Comparison of ENCODE assay signal across 8 cellular contexts in the genomic region with DNA sequence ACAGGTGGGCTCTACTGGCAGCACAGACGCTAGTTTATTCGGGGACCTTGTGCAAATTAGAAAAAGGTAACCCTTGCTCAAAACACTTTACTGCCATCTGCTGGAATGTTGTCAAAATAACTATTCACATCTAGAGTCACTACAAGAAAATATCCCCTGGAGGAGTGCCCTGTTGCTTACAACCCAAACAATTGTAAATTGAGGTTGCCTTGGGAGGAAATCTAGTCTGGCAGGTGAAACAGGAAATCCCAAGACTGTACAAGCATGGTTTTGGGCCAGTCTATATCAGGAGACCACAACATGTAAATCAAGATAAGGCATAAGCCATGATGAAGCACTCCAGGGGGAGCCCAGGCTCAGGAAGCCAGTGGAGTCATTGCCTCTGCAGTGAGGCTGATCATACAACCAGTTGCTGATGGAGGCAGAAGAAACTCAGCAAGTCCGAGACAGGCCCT.
DNase-seq lines count a peak whose midpoint lies in the region; ATAC-seq, FAIRE-seq and TF ChIP-seq lines count a peak whose summit lies in the region.

No MANE protein-coding gene starts in this region.

- H3K9me3 ChIP-seq in heart right ventricle = no peaks in the 10 kb centered on the region
- H3K9me3 ChIP-seq in kidney (ENCODE audit: control insufficient read depth in 1 of 2, low read length in 2 of 2) = no peaks in the 10 kb centered on the region

- peaks cover 0 to 4% (median 0%) of the 10 kb centered on the region in 7 donors for H3K27me3 ChIP-seq in heart right ventricle

- in situ Hi-C loops in astrocyte of the cerebellum (cut with HindIII; ENCODE audit: low sequenced_read_pairs) = no loop called here

- H3K9ac ChIP-seq in kidney (ENCODE audit: low read length in 2 of 2) = no peak overlapping the region

- DNase-seq in heart right ventricle (no peak), left ventricle myocardium superior (no peak), NCI-H446 treated with DMSO at 0.1 percent for 48 hours (lab: John Stamatoyannopoulos, UW) (peak; percentile 17), astrocyte of the cerebellum (ENCODE audit: low read depth) (peak; percentile 60), kidney (no peak), cerebellum (ENCODE audit: low spot score) (no peak)

- no peak overlapping the region for H3K27ac ChIP-seq in heart right ventricle
- no peak overlapping the region for H3K27ac ChIP-seq in kidney (ENCODE audit: low read depth in 2 of 2, low read length in 2 of 2)

- intact Hi-C loops in heart right ventricle (cut with DNase I) (loop anchor here in 5 of 10 donors (2.0 to 10.0 kb wide), 4 partner anchors 142 to 1136 kb away; partner anchors contain the start of gene CPNE4 (in 4 of the 5)), left ventricle myocardium superior (cut with micrococcal nuclease) (no loop called here), kidney (cut with DNase I) (no loop called here)

- WGBS in heart right ventricle, 2 donors = 14% methylated on average over 3 of the region's 3 CpGs

- H3K36me3 ChIP-seq in heart right ventricle (no peaks in the 10 kb centered on the region), kidney (ENCODE audit: control insufficient read depth in 1 of 2, insufficient read depth in 2 of 2, low read length in 2 of 2) (no peaks in the 10 kb centered on the region)

- TF ChIP-seq CTCF in heart right ventricle (IDR thresholded peaks at IDR 0.05) = peak in 7 of 9 donors; percentile 41 to 62 (median 49)
- peak; percentile 58 for TF ChIP-seq CTCF in astrocyte of the cerebellum (IDR thresholded peaks at IDR 0.05; ENCODE audit: low read depth, low read length, missing control alignments)
- TF ChIP-seq CTCF in kidney (IDR thresholded peaks at IDR 0.05; ENCODE audit: borderline replicate concordance, extremely low read depth, insufficient read depth) = peak; percentile 35

- ATAC-seq in heart right ventricle (peak in 3 of 8 donors; percentile 20 to 30 (median 24)), left ventricle myocardium superior (no peak), HG03175 (IDR thresholded peaks at IDR 0.05; ENCODE audit: unreplicated experiment) (peak; percentile 76), GM21825 (IDR thresholded peaks at IDR 0.05; ENCODE audit: unreplicated experiment) (no peak)

- no peak for FAIRE-seq in kidney (lab: Jason Lieb, UNC)

- H3K4me1 ChIP-seq in heart right ventricle (no peaks in the 10 kb centered on the region), kidney (ENCODE audit: control insufficient read depth in 1 of 2, insufficient read depth in 1 of 2, low read depth in 1 of 2, low read length in 2 of 2) (no peaks in the 10 kb centered on the region)

- H3K4me3 ChIP-seq in heart right ventricle = no peak overlapping the region
- H3K4me3 ChIP-seq in astrocyte of the cerebellum (ENCODE audit: low read depth, low read length) = no peak overlapping the region
- no peak overlapping the region for H3K4me3 ChIP-seq in kidney (ENCODE audit: low read length in 2 of 2)

Comparison
In these comparisons a context has a peak if more than half of its experiments do, and no peak if none do; other contexts are left out.
1. DNase-seq: peak in NCI-H446 treated with DMSO at 0.1 percent for 48 hours (single experiment) and astrocyte of the cerebellum (single experiment); none in heart right ventricle (0 of 2), left ventricle myocardium superior (single experiment), kidney (single experiment) and cerebellum (single experiment).
2. Peak in every context shown above with its lines, with median percentiles within 50 percentile points of each other: CTCF ChIP-seq.